Comparison of ENCODE assay signal across 9 cellular contexts in genomic region chr5:143826909-143827514, GRCh38. TPM values are rescaled to one million over a fixed set of nuclear protein-coding genes. Genes with fewer than 3 reads are reported as not detected.
DNase-seq lines count a peak whose midpoint lies in the region; ATAC-seq and TF ChIP-seq lines count a peak whose summit lies in the region.
"Had no signal": no experiment of that assay in that cellular context is flagged by ENCODE, and none has a peak within 500 bp of the region (broad histone marks: within the 10 kb centered on the region; RNA-seq: fewer than 3 reads in every experiment).

No MANE protein-coding gene starts in this region.

- in situ Hi-C loops in ACHN (cut with HindIII; ENCODE audit: low pct_ligation_motif_present, low pct_unique_long_range_greater_than_20kb, low sequenced_read_pairs): no loop called here

- intact Hi-C loops in mucosa of descending colon (cut with DNase I, micrococcal nuclease): loop anchor here in 1 of 2 donors (10.0 kb wide), 2 partner anchors 422 to 902 kb away; partner anchors contain the start of gene NR3C1
- intact Hi-C loops in esophagus muscularis mucosa (cut with DNase I): loop anchor here (2.0 to 10.0 kb wide), 2 partner anchors 822 to 908 kb away; no protein-coding TSS in a partner anchor

- H3K9me3 ChIP-seq in mucosa of descending colon (no peaks in the 10 kb centered on the region), esophagus muscularis mucosa (no peaks in the 10 kb centered on the region)

- H3K36me3 ChIP-seq in mucosa of descending colon (ENCODE audit: low read depth): no peaks in the 10 kb centered on the region
- no peaks in the 10 kb centered on the region for H3K36me3 ChIP-seq in esophagus muscularis mucosa

- H3K27me3 ChIP-seq in esophagus muscularis mucosa: no peaks in the 10 kb centered on the region

- TF ChIP-seq CTCF in mucosa of descending colon (IDR thresholded peaks at IDR 0.05): no peak
- no peak for TF ChIP-seq CTCF in esophagus muscularis mucosa (IDR thresholded peaks at IDR 0.05)

- 42% methylated on average over 3 of the region's 3 CpGs for WGBS in esophagus muscularis mucosa

- peaks cover 3% of the 10 kb centered on the region for H3K4me1 ChIP-seq in mucosa of descending colon (ENCODE audit: low read depth)
- peaks cover 5 to 12% (median 7%) of the 10 kb centered on the region in 4 donors for H3K4me1 ChIP-seq in esophagus muscularis mucosa

- H3K4me3 ChIP-seq in mucosa of descending colon (no peak overlapping the region), esophagus muscularis mucosa (no peak overlapping the region)

- ATAC-seq in HG03060 (IDR thresholded peaks at IDR 0.05; ENCODE audit: low read depth, unreplicated experiment) (peak; percentile 96), mucosa of descending colon (peak; percentile 31)

- no peak for TF ChIP-seq EP300 in esophagus muscularis mucosa (IDR thresholded peaks at IDR 0.05)

- TF ChIP-seq POLR2A in esophagus muscularis mucosa (IDR thresholded peaks at IDR 0.05; ENCODE audit: low read depth): no peak

- H3K27ac ChIP-seq in esophagus muscularis mucosa (replicated peaks in 1 of 4): no peak overlapping the region

- DNase-seq in stimulated activated CD4-positive, alpha-beta T cell treated with anti-CD3 and anti-CD28 coated beads, Interleukin-15, amount 100 ng/mL, for 48 hours (ENCODE audit: low read depth in 2 of 2): peak; percentile 19 to 24
- DNase-seq in stimulated activated CD4-positive, alpha-beta T cell treated with anti-CD3 and anti-CD28 coated beads, Interleukin-12 subunit alpha, Interleukin-12 subunit beta, amount 100 ng/mL, for 4 hours: no peak
- DNase-seq in NCI-H748 (lab: John Stamatoyannopoulos, UW; ENCODE audit: unreplicated experiment) (peak; percentile 67), mucosa of descending colon (no peak), esophagus muscularis mucosa (ENCODE audit: extremely low spot score) (no peak), HuH-7.5 (ENCODE audit: low spot score) (no peak), ACHN (no peak)

RNA-seq across cellular contexts. Expression of gene HMHB1, which starts 15.1 kb away (rescaled TPM):
- total RNA-seq in mucosa of descending colon (not detected), esophagus muscularis mucosa (not detected)
- total RNA-seq: lung microvascular endothelial cell had no signal

Comparison
In these comparisons a context has a peak if more than half of its experiments do, and no peak if none do; other contexts are left out.
1. DNase-seq: peak in stimulated activated CD4-positive, alpha-beta T cell treated with anti-CD3 and anti-CD28 coated beads, Interleukin-15, amount 100 ng/mL, for 48 hours (2 of 2) and NCI-H748 (single experiment); none in stimulated activated CD4-positive, alpha-beta T cell treated with anti-CD3 and anti-CD28 coated beads, Interleukin-12 subunit alpha, Interleukin-12 subunit beta, amount 100 ng/mL, for 4 hours (single experiment), mucosa of descending colon (0 of 3), esophagus muscularis mucosa (single experiment), HuH-7.5 (single experiment) and ACHN (single experiment).